8 cellular contexts compared by ENCODE assay signal in genomic region chr17:51119415-51120356, GRCh38. TPM values are rescaled to one million over a fixed set of nuclear protein-coding genes. Genes with fewer than 3 reads are reported as not detected.
DNase-seq lines count a peak whose midpoint lies in the region; ATAC-seq, FAIRE-seq and TF ChIP-seq lines count a peak whose summit lies in the region.

No MANE protein-coding gene starts in this region.

- POLR2A ChIA-PET in K562 (lab: Yijun Ruan, JAX) = interaction anchor here (0.6 to 2.3 kb wide), 12 partner anchors 8 to 267 kb away, joined by 3 to 8 read pairs (median 4); partner anchors contain the start of gene NME1

- TF ChIP-seq CTCF in HL-60 (IDR thresholded peaks at IDR 0.05; ENCODE audit: insufficient read depth, low read length) (no peak), K562 (IDR thresholded peaks at IDR 0.05 in 2 of 3, conservative IDR thresholded peaks at IDR 0.05 in 1 of 3; ENCODE audit: insufficient read depth in 2 of 3, low read depth in 1 of 3, low read length in 3 of 3) (peak; percentile 17 to 65 (median 40); a peak in 3 of 6 replicates)

- H3K27ac ChIP-seq in HL-60 (replicated peaks) = peak overlapping the region; percentile 89
- H3K27ac ChIP-seq in K562 (ENCODE audit: extremely low read depth, low read depth, low read length) = peak overlapping the region; percentile 96

- H3K4me1 Mint-ChIP-seq in T-helper 17 cell = peaks cover 47% of the 10 kb centered on the region

- peaks cover 12 to 25% of the 10 kb centered on the region in 2 experiments for H3K4me1 ChIP-seq in K562 (replicated peaks in 1 of 2; ENCODE audit: control insufficient read depth in 2 of 2, insufficient read depth in 2 of 2, low read length in 2 of 2)

- FAIRE-seq in K562 (lab: Jason Lieb, UNC) = peak; percentile 75

- DNase-seq in DMS114 treated with DMSO at 0.1 percent for 48 hours (lab: John Stamatoyannopoulos, UW; ENCODE audit: unreplicated experiment) (peak; percentile 57), HL-60 (ENCODE audit: low read depth in 1 of 2, low spot score in 1 of 2) (peak; percentile 35 to 51), T-helper 17 cell (peak in 2 of 3 donors; percentile 29 to 30), K562 (ENCODE audit: extremely low read depth in 1 of 4, low spot score in 3 of 4) (peak in 2 of 4 experiments; percentile 27 to 68), hippocampal formation (lab: John Stamatoyannopoulos, UW) (peak; percentile 23 to 30), retina (peak; percentile 70), NCI-H128 (lab: John Stamatoyannopoulos, UW; ENCODE audit: unreplicated experiment) (no peak)

- TSS peak; percentile 54 for BruUV-seq in K562 (replicated peaks; lab: Mats Ljungman, UMichigan)

- CTCF ChIA-PET in K562 (lab: Yijun Ruan, JAX; ENCODE audit: low intra/inter-chr PET ratio) = interaction anchor here (1.1 to 2.2 kb wide), 2 partner anchors 33 to 63 kb away, joined by 3 to 14 read pairs; partner anchors contain the start of gene NME1

- peak overlapping the region; percentile 98 for H3K4me3 ChIP-seq in HL-60 (replicated peaks; ENCODE audit: insufficient read depth, low read length)
- peak overlapping the region; percentile 97 for H3K4me3 ChIP-seq in K562

- intact Hi-C loops in K562 (cut with micrococcal nuclease) = no loop called here

- peak overlapping the region; percentile 97 for H3K27ac Mint-ChIP-seq in T-helper 17 cell

- H3K36me3 ChIP-seq in K562 (ENCODE audit: control insufficient read depth, insufficient read depth, low read length) = peaks cover 14% of the 10 kb centered on the region; the same call in 2 of the 3 replicates

- H3K27me3 ChIP-seq in HL-60 (ENCODE audit: insufficient read depth, poor library complexity, severe bottlenecking) (no peaks in the 10 kb centered on the region), K562 (ENCODE audit: control insufficient read depth in 2 of 2, insufficient read depth in 2 of 2, low read length in 2 of 2) (no peaks in the 10 kb centered on the region)

- H2AFZ ChIP-seq in K562 (ENCODE audit: low read depth, low read length) = peak overlapping the region; percentile 66

- TF ChIP-seq EP300 in K562 (IDR thresholded peaks at IDR 0.05; ENCODE audit: low read length) = no peak

- H3K36me3 Mint-ChIP-seq in T-helper 17 cell (ENCODE audit: low read depth) = no peaks in the 10 kb centered on the region

- no peaks in the 10 kb centered on the region for H3K27me3 Mint-ChIP-seq in T-helper 17 cell

- H3K9ac ChIP-seq in K562 (ENCODE audit: insufficient read depth in 1 of 2, low read depth in 2 of 2, low read length in 2 of 2) = peak overlapping the region; percentile 84 to 100

- in situ Hi-C loops in K562 (cut with MboI) = no loop called here

- peak overlapping the region; percentile 88 for H3K4me2 ChIP-seq in K562 (ENCODE audit: insufficient read depth, low read length)

- H3K4me3 Mint-ChIP-seq in T-helper 17 cell = peak overlapping the region; percentile 97

- ATAC-seq in GM21360 (IDR thresholded peaks at IDR 0.05; ENCODE audit: unreplicated experiment) (peak; percentile 10), T-helper 17 cell (peak; percentile 5), K562 (peak; percentile 45)

- H4K20me1 ChIP-seq in K562 (replicated peaks; ENCODE audit: control insufficient read depth, insufficient read depth, low read length) = peaks cover 21% of the 10 kb centered on the region; the same call in 1 of the 2 replicates

- WGBS in K562 (ENCODE audit: insufficient coverage, low coverage, missing lambda C conversion rate) = under 1% methylated on average over 32 of the region's 49 CpGs

- H3K9me3 ChIP-seq in T-helper 17 cell (ENCODE audit: control insufficient read depth, low read length, poor library complexity, severe bottlenecking) = no peaks in the 10 kb centered on the region
- H3K9me3 ChIP-seq in K562 (replicated peaks; ENCODE audit: control insufficient read depth, insufficient read depth, low read depth, low read length) = no peaks in the 10 kb centered on the region

- no peak for TF ChIP-seq POLR2A in K562 (conservative IDR thresholded peaks at IDR 0.05)

- peak; percentile 62 to 66 for TF ChIP-seq RAD21 in K562 (CRISPR knock-in tag; conservative IDR thresholded peaks at IDR 0.05 in 1 of 2, IDR thresholded peaks at IDR 0.05 in 1 of 2)

- peaks cover 62% of the 10 kb centered on the region for H3K79me2 ChIP-seq in K562 (ENCODE audit: control insufficient read depth, insufficient read depth, low read length)

- no peaks in the 10 kb centered on the region for H3K9me1 ChIP-seq in K562 (ENCODE audit: control insufficient read depth, insufficient read depth, low read length)

TF ChIP-seq in K562, 482 proteins besides CTCF, POLR2A, EP300 and RAD21 (continues in another document):
- no peak for TF ChIP-seq HNRNPL (IDR thresholded peaks at IDR 0.05; ENCODE audit: low read depth, low read length)

RNA-seq across cellular contexts. Expression of gene SPAG9, which starts 1.0 kb away (rescaled TPM):
- total RNA-seq in T-helper 17 cell (10 to 100 TPM; 77.0 to 85.8 TPM), K562 (2014; rRNA removed) (41.8 and 53.8 TPM in 2 replicates), K562 (2014; rRNA removed; fragmentation: Illumina TruSeq; extraction: Trizol) (87.8 and 101 TPM in 2 replicates), K562 (2015; rRNA removed; fragmentation: Illumina TruSeq; extraction: Trizol) (79.7 and 99.2 TPM in 2 replicates), K562 (2021) (61.5 and 65.1 TPM in 2 replicates)
- total RNA-seq in K562 (2011; cell fraction: chromatin; rRNA removed; ENCODE audit: low replicate concordance) = 145 and 406 TPM in 2 replicates
- 54.2 and 98.0 TPM in 2 replicates for total RNA-seq in K562 (2011; cell fraction: nucleolus; rRNA removed)
- 135 and 220 TPM in 2 replicates for total RNA-seq in K562 (2011; cell fraction: nucleoplasm; rRNA removed)
- polyA plus RNA-seq in K562 (2011; rRNA removed) (62.1 and 65.8 TPM in 2 replicates), K562 (2014; fragmentation: Illumina TruSeq; extraction: Trizol) (58.2 and 59.8 TPM in 2 replicates), K562 (2014; fragmentation: Nextera tagmentation; extraction: Ambion mirVana) (10 to 100 TPM; 12.2 to 15.2 TPM), K562 (2014; rRNA removed) (34.8 and 42.7 TPM in 2 replicates)
- 12.8 and 27.7 TPM in 2 replicates for polyA plus RNA-seq in K562 (2011; cell fraction: cytosol; rRNA removed)
- polyA plus RNA-seq in K562 (2011; cell fraction: nucleus; rRNA removed) = 98.3 and 139 TPM in 2 replicates
- 54.2 and 56.4 TPM in 2 replicates for polyA plus RNA-seq in K562 (2012)
- polyA minus RNA-seq in K562 (2011; rRNA and poly(A)+ RNA removed) = 152 and 201 TPM in 2 replicates
- 40.0 and 51.0 TPM in 2 replicates for polyA minus RNA-seq in K562 (2011; cell fraction: cytosol; rRNA and poly(A)+ RNA removed)
- 66.4 and 137 TPM in 2 replicates for polyA minus RNA-seq in K562 (2011; cell fraction: nucleus; rRNA and poly(A)+ RNA removed)

RNA-seq across cellular contexts. Expression of gene NME1, which starts 33.7 kb away (rescaled TPM):
- 10 to 100 TPM; 17.2 to 19.9 TPM for total RNA-seq in T-helper 17 cell
- total RNA-seq in K562 (2011; cell fraction: chromatin; rRNA removed; ENCODE audit: low replicate concordance) = 89.8 and 104 TPM in 2 replicates
- 98.7 and 106 TPM in 2 replicates for total RNA-seq in K562 (2011; cell fraction: nucleolus; rRNA removed)
- total RNA-seq in K562 (2011; cell fraction: nucleoplasm; rRNA removed) = 131 and 159 TPM in 2 replicates
- total RNA-seq in K562 (2014; rRNA removed) = 478 and 508 TPM in 2 replicates
- total RNA-seq in K562 (2014; rRNA removed; fragmentation: Illumina TruSeq; extraction: Trizol) = 502 and 525 TPM in 2 replicates
- total RNA-seq in K562 (2015; rRNA removed; fragmentation: Illumina TruSeq; extraction: Trizol) = 436 and 449 TPM in 2 replicates
- 479 and 509 TPM in 2 replicates for total RNA-seq in K562 (2021)
- 571 and 796 TPM in 2 replicates for polyA plus RNA-seq in K562 (2011; rRNA removed)
- 606 and 672 TPM in 2 replicates for polyA plus RNA-seq in K562 (2011; cell fraction: cytosol; rRNA removed)
- polyA plus RNA-seq in K562 (2011; cell fraction: nucleus; rRNA removed) = 154 and 260 TPM in 2 replicates
- 169 and 564 TPM in 2 replicates for polyA plus RNA-seq in K562 (2012)
- 598 and 604 TPM in 2 replicates for polyA plus RNA-seq in K562 (2014; fragmentation: Illumina TruSeq; extraction: Trizol)
- polyA plus RNA-seq in K562 (2014; fragmentation: Nextera tagmentation; extraction: Ambion mirVana) = 1,000 to 10,000 TPM; 1,450 to 1,588 TPM
- polyA plus RNA-seq in K562 (2014; rRNA removed) = 670 and 766 TPM in 2 replicates
- 333 and 372 TPM in 2 replicates for polyA minus RNA-seq in K562 (2011; rRNA and poly(A)+ RNA removed)
- polyA minus RNA-seq in K562 (2011; cell fraction: cytosol; rRNA and poly(A)+ RNA removed) = 67.9 and 75.3 TPM in 2 replicates
- 30.3 and 41.3 TPM in 2 replicates for polyA minus RNA-seq in K562 (2011; cell fraction: nucleus; rRNA and poly(A)+ RNA removed)

RNA-seq across cellular contexts. Expression of gene NME2, which starts 46.5 kb away (rescaled TPM):
- total RNA-seq in T-helper 17 cell = 100 to 1,000 TPM; 219 to 256 TPM
- total RNA-seq in K562 (2011; cell fraction: chromatin; rRNA removed; ENCODE audit: low replicate concordance) = 64.0 and 91.2 TPM in 2 replicates
- total RNA-seq in K562 (2011; cell fraction: nucleolus; rRNA removed) = 177 and 196 TPM in 2 replicates
- 176 and 374 TPM in 2 replicates for total RNA-seq in K562 (2011; cell fraction: nucleoplasm; rRNA removed)
- 1,010 and 1,072 TPM in 2 replicates for total RNA-seq in K562 (2014; rRNA removed)
- 763 and 827 TPM in 2 replicates for total RNA-seq in K562 (2014; rRNA removed; fragmentation: Illumina TruSeq; extraction: Trizol)
- total RNA-seq in K562 (2015; rRNA removed; fragmentation: Illumina TruSeq; extraction: Trizol) = 783 and 790 TPM in 2 replicates
- 1,055 and 1,182 TPM in 2 replicates for total RNA-seq in K562 (2021)
- 1,026 and 1,088 TPM in 2 replicates for polyA plus RNA-seq in K562 (2011; rRNA removed)
- polyA plus RNA-seq in K562 (2011; cell fraction: cytosol; rRNA removed) = 921 and 948 TPM in 2 replicates
- 355 and 443 TPM in 2 replicates for polyA plus RNA-seq in K562 (2011; cell fraction: nucleus; rRNA removed)
- polyA plus RNA-seq in K562 (2012) = 987 and 1,336 TPM in 2 replicates
- polyA plus RNA-seq in K562 (2014; fragmentation: Illumina TruSeq; extraction: Trizol) = 723 and 886 TPM in 2 replicates
- polyA plus RNA-seq in K562 (2014; fragmentation: Nextera tagmentation; extraction: Ambion mirVana) = 100 to 1,000 TPM; 684 to 924 TPM
- 1,202 and 1,445 TPM in 2 replicates for polyA plus RNA-seq in K562 (2014; rRNA removed)
- polyA minus RNA-seq in K562 (2011; rRNA and poly(A)+ RNA removed) = 346 and 369 TPM in 2 replicates
- 154 and 166 TPM in 2 replicates for polyA minus RNA-seq in K562 (2011; cell fraction: cytosol; rRNA and poly(A)+ RNA removed)
- 61.1 and 93.0 TPM in 2 replicates for polyA minus RNA-seq in K562 (2011; cell fraction: nucleus; rRNA and poly(A)+ RNA removed)

Comparison
In these comparisons a context has a peak if more than half of its experiments do, and no peak if none do; other contexts are left out.
1. RNA of gene NME1, which starts 33.7 kb away (total RNA-seq): 89.8 to 525 TPM in K562; 17.2 to 19.9 TPM in T-helper 17 cell; every median in the first group is over 4 times any median in the second.
2. Peak in every context shown above with its lines, with median percentiles within 50 percentile points of each other: ATAC-seq.